Comparison of ENCODE assay signal across 21 cellular contexts in genomic region chr1:172657586-172657985, GRCh38. TPM values are rescaled to one million over a fixed set of nuclear protein-coding genes. Genes with fewer than 3 reads are reported as not detected.
DNase-seq lines count a peak whose midpoint lies in the region; ATAC-seq lines count a peak whose summit lies in the region.
"Had no signal": no experiment of that assay in that cellular context is flagged by ENCODE, and none has a peak within 500 bp of the region (broad histone marks: within the 10 kb centered on the region; RNA-seq: fewer than 3 reads in every experiment).

No MANE protein-coding gene starts in this region.

- H3K9me3 ChIP-seq in trophoblast cell (ENCODE audit: insufficient read depth, low read depth, low read length): no peaks in the 10 kb centered on the region
- H3K9me3 ChIP-seq: BE2C had no signal

- no peak overlapping the region for H3K4me3 ChIP-seq in trophoblast cell (ENCODE audit: low read depth, low read length)
- H3K4me3 ChIP-seq: GM12878, GM23248 had no signal

- peak overlapping the region; percentile 62 for H4K91ac ChIP-seq in trophoblast cell (ENCODE audit: low read depth, low read length)

- H3K4me2 ChIP-seq in trophoblast cell (ENCODE audit: low read length): no peak overlapping the region

- no peak overlapping the region for H3K23ac ChIP-seq in trophoblast cell (ENCODE audit: low read length)

- no peaks in the 10 kb centered on the region for H3K27me3 ChIP-seq in trophoblast cell (ENCODE audit: insufficient read depth, low read length)
- H3K27me3 ChIP-seq: BE2C had no signal

- H3K36me3 ChIP-seq in trophoblast cell (ENCODE audit: control insufficient read depth in 1 of 2, insufficient read depth in 2 of 2, low read length in 2 of 2): no peaks in the 10 kb centered on the region
- H3K36me3 ChIP-seq: BE2C had no signal

- H4K8ac ChIP-seq in trophoblast cell (ENCODE audit: low read depth, low read length): peak overlapping the region; percentile 16

- H2BK120ac ChIP-seq in trophoblast cell (ENCODE audit: insufficient read depth, low read length, poor library complexity): peak overlapping the region; percentile 58

- H3K79me1 ChIP-seq in trophoblast cell (ENCODE audit: low read length): peaks cover 6% of the 10 kb centered on the region

- H4K12ac ChIP-seq in trophoblast cell (ENCODE audit: low read depth, low read length): no peak overlapping the region

- no peak overlapping the region for H2BK5ac ChIP-seq in trophoblast cell (ENCODE audit: low read depth, low read length, poor library complexity)

- ATAC-seq in Right ventricle myocardium superior (ENCODE audit: poor library complexity) (peak; percentile 94), left cardiac atrium (peak; percentile 81 to 94), GM19035 (IDR thresholded peaks at IDR 0.05; ENCODE audit: unreplicated experiment) (no peak)
- ATAC-seq: GM12878 had no signal

- H3K27ac ChIP-seq in trophoblast cell (ENCODE audit: low read depth, low read length): no peak overlapping the region
- H3K27ac ChIP-seq: GM23248 had no signal

- H3K9ac ChIP-seq in trophoblast cell (ENCODE audit: low read length): no peak overlapping the region
- H3K9ac ChIP-seq: GM23248 had no signal

- DNase-seq in Ammon's horn (ENCODE audit: low spot score) (peak; percentile 11), Right ventricle myocardium superior (peak; percentile 63), left cardiac atrium (peak; percentile 33), trophoblast cell (no peak), NCI-H128 (lab: John Stamatoyannopoulos, UW; ENCODE audit: unreplicated experiment) (no peak)
- DNase-seq: BE2C; C1 segment of cervical spinal cord; CD4-positive, CD25-positive, alpha-beta regulatory T cell; CD8-positive, alpha-beta memory T cell; COR-L47; DMS 273 treated with DMSO at 0.1 percent for 48 hours; DND-41; EL; GM23248; HCEC 1CT had no signal

- H2AFZ ChIP-seq in trophoblast cell (ENCODE audit: insufficient read depth, low read length, poor library complexity): no peak overlapping the region
- H2AFZ ChIP-seq: GM23248 had no signal

- H3K4me1 ChIP-seq in trophoblast cell (ENCODE audit: control insufficient read depth in 1 of 2, insufficient read depth in 2 of 2, low read length in 2 of 2): peaks cover 0 to 8% of the 10 kb centered on the region in 2 experiments
- H3K4me1 ChIP-seq: BE2C had no signal

- intact Hi-C loops in Right ventricle myocardium superior (cut with DNase I) (no loop called here), left cardiac atrium (cut with DNase I) (no loop called here)

- WGBS in trophoblast cell (ENCODE audit: extremely low coverage, insufficient coverage, insufficient read length): no CpG with 5 or more reads among the region's 1 CpG

- peak overlapping the region; percentile 96 for H2AK5ac ChIP-seq in trophoblast cell (ENCODE audit: low read length)

- H3K79me2 ChIP-seq in trophoblast cell (ENCODE audit: control insufficient read depth, insufficient read depth, low read length, poor library complexity): no peaks in the 10 kb centered on the region

- H2BK12ac ChIP-seq in trophoblast cell (ENCODE audit: low read length): peak overlapping the region; percentile 84

- peak overlapping the region; percentile 71 for H3K18ac ChIP-seq in trophoblast cell (ENCODE audit: low read length)

- peak overlapping the region; percentile 61 for H3K14ac ChIP-seq in trophoblast cell (ENCODE audit: low read length)

- H3K4ac ChIP-seq in trophoblast cell (ENCODE audit: low read depth, low read length): no peak overlapping the region

RNA-seq across cellular contexts. Expression of gene FASLG, which starts 1.3 kb away (rescaled TPM):
- total RNA-seq in Right ventricle myocardium superior: not detected
- under 1 TPM in 1 of 2 donors, not detected in 1; 0.27 TPM for total RNA-seq in left cardiac atrium
- polyA plus RNA-seq in trophoblast cell (2013): 0.31 and 0.37 TPM in 2 replicates
- total RNA-seq: A172, G401, GM23248, H4, HT-29 had no signal
- polyA plus RNA-seq: GM23248 had no signal

Comparison
In these comparisons a context has a peak if more than half of its experiments do, and no peak if none do; other contexts are left out.
1. DNase-seq: peak in Ammon's horn (single experiment), Right ventricle myocardium superior (single experiment) and left cardiac atrium (single experiment); none in trophoblast cell (0 of 2) and NCI-H128 (single experiment).